Comparison of ENCODE assay signal across 19 cellular contexts in the genomic region with DNA sequence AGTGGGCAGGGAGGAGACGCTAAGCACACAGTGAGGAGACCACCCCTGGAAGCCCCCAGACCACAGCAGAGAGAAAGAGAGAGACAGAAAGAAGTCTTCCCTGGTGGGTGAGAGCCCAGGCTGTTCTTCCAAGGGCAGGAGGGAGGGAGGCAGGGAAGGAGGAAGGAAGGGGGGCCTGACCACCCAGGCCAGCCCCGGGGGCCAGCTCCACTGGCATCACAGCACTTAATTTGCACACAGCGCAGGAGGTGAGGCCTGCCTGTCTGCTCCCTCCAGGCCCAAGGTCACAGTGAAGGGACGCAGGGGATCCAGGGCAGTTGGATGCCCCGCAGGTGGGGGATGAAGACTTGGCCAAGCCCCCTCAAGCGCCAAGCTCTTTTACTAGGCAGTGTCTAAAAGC.
"Had no signal": no experiment of that assay in that cellular context is flagged by ENCODE, and none has a peak within 500 bp of the region (broad histone marks: within the 10 kb centered on the region; RNA-seq: fewer than 3 reads in every experiment).

No MANE protein-coding gene starts in this region.

- H3K36me3 ChIP-seq: lower lobe of right lung, neutrophil, sigmoid colon, SJSA1, WERI-Rb-1 had no signal

- H3K27me3 ChIP-seq: hepatocyte, sigmoid colon, SJSA1 had no signal

- H2AFZ ChIP-seq: hepatocyte had no signal

- H3K27ac ChIP-seq: hepatocyte, lower lobe of right lung, neutrophil, sigmoid colon, SJSA1, WERI-Rb-1 had no signal

- H3K36me3 Mint-ChIP-seq: naive B cell, T-cell had no signal

- ATAC-seq: activated CD4-positive, alpha-beta T cell treated with anti-CD3 and anti-CD28 coated beads for 36 hours; lower lobe of right lung had no signal

- H3K9me3 ChIP-seq: lower lobe of right lung, neutrophil, SJSA1 had no signal

- H3K4me3 ChIP-seq: hepatocyte, lower lobe of right lung, sigmoid colon, SJSA1 had no signal

- H3K9me3 Mint-ChIP-seq: activated naive CD4-positive, alpha-beta T cell treated with anti-CD3 and anti-CD28 coated beads for 36 hours; activated T-helper 1 cell treated with anti-CD3 and anti-CD28 coated beads, Interleukin-12 subunit alpha, Interleukin-12 subunit beta, Interleukin-2, Interleukin-4 antibody, amounts not matched to agents 30 ng/mL and 10 ng/mL and 1 ng/mL, durations not matched to agents 14 hours and 24 hours and 36 hours; naive B cell; T-cell had no signal

- DNase-seq: activated CD4-positive, alpha-beta T cell treated with anti-CD3 and anti-CD28 coated beads for 36 hours; activated naive CD4-positive, alpha-beta T cell treated with anti-CD3 and anti-CD28 coated beads for 36 hours; central memory CD4-positive, alpha-beta T cell; cortex of kidney; effector memory CD4-positive, alpha-beta T cell; midbrain; naive B cell; sigmoid colon; stimulated activated CD4-positive, alpha-beta T cell treated with anti-CD3 and anti-CD28 coated beads, Interleukin-12 subunit alpha, Interleukin-12 subunit beta, amount 100 ng/mL, for 4 hours; stimulated activated naive CD4-positive, alpha-beta T cell; T1000; trophoblast cell; WERI-Rb-1 had no signal

- H3K4me1 ChIP-seq: SJSA1 had no signal

- H3K27me3 Mint-ChIP-seq: activated CD4-positive, alpha-beta T cell treated with anti-CD3 and anti-CD28 coated beads for 36 hours had no signal

- H3K4me3 Mint-ChIP-seq: activated CD4-positive, alpha-beta T cell treated with anti-CD3 and anti-CD28 coated beads for 36 hours; activated naive CD4-positive, alpha-beta T cell treated with anti-CD3 and anti-CD28 coated beads for 36 hours; activated T-helper 1 cell treated with anti-CD3 and anti-CD28 coated beads, Interleukin-12 subunit alpha, Interleukin-12 subunit beta, Interleukin-2, Interleukin-4 antibody, amounts not matched to agents 30 ng/mL and 10 ng/mL and 1 ng/mL, durations not matched to agents 14 hours and 24 hours and 36 hours; naive B cell; T-cell had no signal

- H3K27ac Mint-ChIP-seq: activated CD4-positive, alpha-beta T cell treated with anti-CD3 and anti-CD28 coated beads for 36 hours; activated naive CD4-positive, alpha-beta T cell treated with anti-CD3 and anti-CD28 coated beads for 36 hours; activated T-helper 1 cell treated with anti-CD3 and anti-CD28 coated beads, Interleukin-12 subunit alpha, Interleukin-12 subunit beta, Interleukin-2, Interleukin-4 antibody, amounts not matched to agents 30 ng/mL and 10 ng/mL and 1 ng/mL, durations not matched to agents 14 hours and 24 hours and 36 hours had no signal

- H3K4me1 Mint-ChIP-seq: activated CD4-positive, alpha-beta T cell treated with anti-CD3 and anti-CD28 coated beads for 36 hours; naive B cell; T-cell had no signal

- H3K4me2 ChIP-seq: hepatocyte had no signal
